ENCODE assay signal across 8 cellular contexts in the genomic region with DNA sequence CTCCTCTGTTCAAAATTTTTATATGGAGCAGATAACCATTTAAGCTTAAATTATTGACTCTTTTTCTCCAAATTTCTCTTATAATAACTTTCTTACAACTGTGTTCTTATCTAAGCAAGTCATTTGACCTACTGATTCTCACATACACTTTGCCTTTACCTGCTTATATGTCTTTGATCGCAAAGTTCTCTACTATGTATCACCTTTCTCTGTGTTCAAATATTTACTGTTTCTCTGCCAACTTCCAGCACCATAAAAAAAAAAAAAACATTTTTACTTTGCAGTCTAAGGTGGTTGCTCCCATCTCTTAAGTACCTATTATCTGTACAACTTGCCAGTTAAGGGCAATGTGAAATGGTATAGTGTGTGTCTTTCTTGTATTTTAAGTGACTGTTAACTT.
"Had no signal": no experiment of that assay in that cellular context is flagged by ENCODE, and none has a peak within 500 bp of the region (broad histone marks: within the 10 kb centered on the region; RNA-seq: fewer than 3 reads in every experiment).

No MANE protein-coding gene starts in this region.

- ATAC-seq: HepG2, K562 had no signal

- H3K4me3 ChIP-seq: K562 had no signal

- H3K27ac ChIP-seq: HL-60, KMS-11 had no signal

- DNase-seq: IMR-90, Karpas-422, KBM-7, KG1 had no signal
